Comparison of ENCODE assay signal across 8 cellular contexts in the genomic region with DNA sequence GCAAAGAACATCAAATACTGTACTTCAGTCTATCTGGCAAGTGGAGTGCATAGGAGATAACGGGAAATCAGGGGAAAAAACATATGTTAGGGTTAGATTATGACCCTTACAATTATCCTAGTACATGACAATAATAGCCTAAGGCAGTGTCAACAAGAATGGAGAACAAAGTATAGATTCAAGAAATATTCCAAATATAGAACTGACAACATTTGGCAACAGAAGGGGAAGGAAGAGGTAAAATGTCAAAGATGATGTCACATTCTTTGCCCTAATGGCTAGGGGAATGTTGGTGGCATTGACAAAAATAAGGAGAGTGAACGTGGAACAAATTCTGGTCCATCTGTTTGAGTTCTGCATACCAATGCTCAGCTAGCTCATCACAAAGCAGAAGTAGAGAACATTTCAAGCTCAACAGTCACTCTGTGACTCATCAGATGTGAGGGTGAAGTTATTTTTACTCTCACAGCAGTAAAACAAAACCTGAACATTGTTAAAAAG. TPM values are rescaled to one million over a fixed set of nuclear protein-coding genes. Genes with fewer than 3 reads are reported as not detected.
DNase-seq lines count a peak whose midpoint lies in the region; ATAC-seq and TF ChIP-seq lines count a peak whose summit lies in the region.

No MANE protein-coding gene starts in this region.

- H3K27me3 ChIP-seq in right atrium auricular region: no peaks in the 10 kb centered on the region

- H3K4me3 Mint-ChIP-seq in activated T-helper 1 cell treated with anti-CD3 and anti-CD28 coated beads, Interleukin-12 subunit alpha, Interleukin-12 subunit beta, Interleukin-2, Interleukin-4 antibody, amounts not matched to agents 30 ng/mL and 10 ng/mL and 1 ng/mL, durations not matched to agents 14 hours and 24 hours and 36 hours: peak overlapping the region; percentile 20

- ATAC-seq in Right ventricle myocardium inferior (peak; percentile 73), HG03439 (IDR thresholded peaks at IDR 0.05; ENCODE audit: unreplicated experiment) (peak; percentile 80), GM19467 (IDR thresholded peaks at IDR 0.05; ENCODE audit: unreplicated experiment) (no peak)

- H3K36me3 Mint-ChIP-seq in activated T-helper 1 cell treated with anti-CD3 and anti-CD28 coated beads, Interleukin-12 subunit alpha, Interleukin-12 subunit beta, Interleukin-2, Interleukin-4 antibody, amounts not matched to agents 30 ng/mL and 10 ng/mL and 1 ng/mL, durations not matched to agents 14 hours and 24 hours and 36 hours (ENCODE audit: low read depth): peaks cover 20% of the 10 kb centered on the region

- H3K9me3 ChIP-seq in right atrium auricular region: no peaks in the 10 kb centered on the region

- no peaks in the 10 kb centered on the region for H3K27me3 Mint-ChIP-seq in activated T-helper 1 cell treated with anti-CD3 and anti-CD28 coated beads, Interleukin-12 subunit alpha, Interleukin-12 subunit beta, Interleukin-2, Interleukin-4 antibody, amounts not matched to agents 30 ng/mL and 10 ng/mL and 1 ng/mL, durations not matched to agents 14 hours and 24 hours and 36 hours (ENCODE audit: insufficient read depth)

- H3K4me3 ChIP-seq in right atrium auricular region: no peak overlapping the region

- no peak for TF ChIP-seq CTCF in right atrium auricular region (IDR thresholded peaks at IDR 0.05)

- H3K36me3 ChIP-seq in right atrium auricular region: no peaks in the 10 kb centered on the region

- H3K4me1 ChIP-seq in right atrium auricular region: no peaks in the 10 kb centered on the region

- intact Hi-C loops in Right ventricle myocardium inferior (cut with DNase I): no loop called here
- intact Hi-C loops in activated T-helper 1 cell treated with anti-CD3 and anti-CD28 coated beads, Interleukin-12 subunit alpha, Interleukin-12 subunit beta, Interleukin-2, Interleukin-4 antibody, amounts not matched to agents 30 ng/mL and 10 ng/mL and 1 ng/mL, durations not matched to agents 14 hours and 24 hours and 36 hours (cut with micrococcal nuclease): loop anchor here (1.0 to 5.0 kb wide), 17 partner anchors 10 to 1258 kb away; partner anchors contain the start of genes AP4E1, ATP8B4, COPS2 and FAM227B

- peaks cover 17% of the 10 kb centered on the region for H3K9me3 Mint-ChIP-seq in activated T-helper 1 cell treated with anti-CD3 and anti-CD28 coated beads, Interleukin-12 subunit alpha, Interleukin-12 subunit beta, Interleukin-2, Interleukin-4 antibody, amounts not matched to agents 30 ng/mL and 10 ng/mL and 1 ng/mL, durations not matched to agents 14 hours and 24 hours and 36 hours

- H3K27ac ChIP-seq in right atrium auricular region: peak overlapping the region in 1 of 2 donors; percentile 69

- peak overlapping the region; percentile 89 for H3K27ac Mint-ChIP-seq in activated T-helper 1 cell treated with anti-CD3 and anti-CD28 coated beads, Interleukin-12 subunit alpha, Interleukin-12 subunit beta, Interleukin-2, Interleukin-4 antibody, amounts not matched to agents 30 ng/mL and 10 ng/mL and 1 ng/mL, durations not matched to agents 14 hours and 24 hours and 36 hours

- peaks cover 56% of the 10 kb centered on the region for H3K4me1 Mint-ChIP-seq in activated T-helper 1 cell treated with anti-CD3 and anti-CD28 coated beads, Interleukin-12 subunit alpha, Interleukin-12 subunit beta, Interleukin-2, Interleukin-4 antibody, amounts not matched to agents 30 ng/mL and 10 ng/mL and 1 ng/mL, durations not matched to agents 14 hours and 24 hours and 36 hours (ENCODE audit: low read depth)

- no peak for DNase-seq in Right ventricle myocardium inferior (ENCODE audit: missing footprints)
- no peak for DNase-seq in right atrium auricular region (ENCODE audit: low spot score)
- DNase-seq in activated T-helper 1 cell treated with anti-CD3 and anti-CD28 coated beads, Interleukin-12 subunit alpha, Interleukin-12 subunit beta, Interleukin-2, Interleukin-4 antibody, amounts not matched to agents 30 ng/mL and 10 ng/mL and 1 ng/mL, durations not matched to agents 14 hours and 24 hours and 36 hours (ENCODE audit: low spot score): no peak
- DNase-seq in medulla oblongata (ENCODE audit: extremely low spot score): peak; percentile 78
- DNase-seq in effector CD8-positive, alpha-beta T cell (lab: John Stamatoyannopoulos, UW): no peak
- no peak for DNase-seq in dedifferentiated amniotic fluid mesenchymal stem cell (ENCODE audit: extremely low spot score)

RNA-seq across cellular contexts. Expression of gene ATP8B4, which starts 15.5 kb away (rescaled TPM):
- 6.1 TPM for total RNA-seq in Right ventricle myocardium inferior
- 1 to 10 TPM; 2.0 to 2.5 TPM for total RNA-seq in right atrium auricular region
- total RNA-seq in activated T-helper 1 cell treated with anti-CD3 and anti-CD28 coated beads, Interleukin-12 subunit alpha, Interleukin-12 subunit beta, Interleukin-2, Interleukin-4 antibody, amounts not matched to agents 30 ng/mL and 10 ng/mL and 1 ng/mL, durations not matched to agents 14 hours and 24 hours and 36 hours: 49.7 and 52.9 TPM in 2 replicates

RNA-seq across cellular contexts. Expression of gene SLC27A2, which starts 47.4 kb away (rescaled TPM):
- total RNA-seq in Right ventricle myocardium inferior (not detected), right atrium auricular region (not detected)
- 78.0 and 78.7 TPM in 2 replicates for total RNA-seq in activated T-helper 1 cell treated with anti-CD3 and anti-CD28 coated beads, Interleukin-12 subunit alpha, Interleukin-12 subunit beta, Interleukin-2, Interleukin-4 antibody, amounts not matched to agents 30 ng/mL and 10 ng/mL and 1 ng/mL, durations not matched to agents 14 hours and 24 hours and 36 hours

Comparison
In these comparisons a context has a peak if more than half of its experiments do, and no peak if none do; other contexts are left out.
1. RNA of gene SLC27A2, which starts 47.4 kb away (total RNA-seq): 78.0 to 78.7 TPM in activated T-helper 1 cell treated with anti-CD3 and anti-CD28 coated beads, Interleukin-12 subunit alpha, Interleukin-12 subunit beta, Interleukin-2, Interleukin-4 antibody, amounts not matched to agents 30 ng/mL and 10 ng/mL and 1 ng/mL, durations not matched to agents 14 hours and 24 hours and 36 hours; not detected in right atrium auricular region and not detected in Right ventricle myocardium inferior (single experiment); every median in the first group is over 10 times any median in the second.